ENCODE assay signal across 1 cellular context in genomic region chr5:62960781-62961180, GRCh38.
TF ChIP-seq lines count a peak whose summit lies in the region.

No MANE protein-coding gene starts in this region.

TF ChIP-seq in SK-N-SH treated with all-trans-retinoic acid at 6 μM for 48 hours, 23 proteins besides CTCF, POLR2A, EP300 and RAD21 (continued from another document):
- TF ChIP-seq PATZ1 (CRISPR knock-in tag; IDR thresholded peaks at IDR 0.05; ENCODE audit: borderline replicate concordance) = no peak
- TF ChIP-seq ARNTL (CRISPR knock-in tag; IDR thresholded peaks at IDR 0.05; ENCODE audit: borderline replicate concordance, low read depth) = no peak
- TF ChIP-seq ESRRG (CRISPR knock-in tag; IDR thresholded peaks at IDR 0.05) = no peak
- no peak for TF ChIP-seq ZFP3 (CRISPR knock-in tag; IDR thresholded peaks at IDR 0.05)
- TF ChIP-seq SNAI2 (CRISPR knock-in tag; IDR thresholded peaks at IDR 0.05) = no peak
- TF ChIP-seq, protein P1, sequence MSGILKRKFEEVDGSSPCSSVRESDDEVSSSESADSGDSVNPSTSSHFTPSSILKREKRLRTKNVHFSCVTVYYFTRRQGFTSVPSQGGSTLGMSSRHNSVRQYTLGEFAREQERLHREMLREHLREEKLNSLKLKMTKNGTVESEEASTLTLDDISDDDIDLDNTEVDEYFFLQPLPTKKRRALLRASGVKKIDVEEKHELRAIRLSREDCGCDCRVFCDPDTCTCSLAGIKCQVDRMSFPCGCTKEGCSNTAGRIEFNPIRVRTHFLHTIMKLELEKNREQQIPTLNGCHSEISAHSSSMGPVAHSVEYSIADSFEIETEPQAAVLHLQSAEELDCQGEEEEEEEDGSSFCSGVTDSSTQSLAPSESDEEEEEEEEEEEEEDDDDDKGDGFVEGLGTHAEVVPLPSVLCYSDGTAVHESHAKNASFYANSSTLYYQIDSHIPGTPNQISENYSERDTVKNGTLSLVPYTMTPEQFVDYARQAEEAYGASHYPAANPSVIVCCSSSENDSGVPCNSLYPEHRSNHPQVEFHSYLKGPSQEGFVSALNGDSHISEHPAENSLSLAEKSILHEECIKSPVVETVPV (CRISPR knock-in tag; IDR thresholded peaks at IDR 0.05) = no peak
- no peak for TF ChIP-seq ISL1 (CRISPR knock-in tag; IDR thresholded peaks at IDR 0.05)
